Comparison of ENCODE assay signal across 28 cellular contexts in the genomic region with DNA sequence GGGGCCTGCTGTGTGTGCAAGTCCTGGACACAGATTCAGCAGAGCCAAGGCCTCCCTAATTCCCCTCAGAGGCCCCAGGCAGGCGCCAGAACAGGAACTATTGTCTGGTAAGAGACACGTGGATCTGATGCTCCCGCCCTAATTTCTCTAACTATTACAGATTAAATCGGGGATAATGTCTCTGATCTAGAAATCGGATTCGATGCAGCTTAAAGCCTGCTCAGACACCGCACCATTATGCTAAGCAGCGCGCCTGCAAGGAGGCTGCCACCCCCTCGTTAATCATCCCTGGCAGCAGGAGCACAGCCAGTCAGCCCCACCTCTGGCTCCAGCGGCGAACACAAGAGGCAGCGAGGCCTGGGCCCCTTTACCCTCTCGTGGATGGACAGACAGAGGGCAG.
DNase-seq lines count a peak whose midpoint lies in the region; ATAC-seq and TF ChIP-seq lines count a peak whose summit lies in the region.
"Had no signal": no experiment of that assay in that cellular context is flagged by ENCODE, and none has a peak within 500 bp of the region (broad histone marks: within the 10 kb centered on the region; RNA-seq: fewer than 3 reads in every experiment).

No MANE protein-coding gene starts in this region.

- H3K4me2 ChIP-seq in H9 (ENCODE audit: insufficient read depth, insufficient read length, low read length), result no peak overlapping the region

- no peak for ATAC-seq in HG03045 (IDR thresholded peaks at IDR 0.05; ENCODE audit: unreplicated experiment)
- ATAC-seq: GM12878; PC-3; Right ventricle myocardium inferior; stimulated activated memory B cell treated with anti-CD40 and anti-IgM and Interleukin-4, amounts not matched to agents 10 μg/mL and 1 μg/mL and 100 μg/mL, for 72 hours; upper lobe of right lung had no signal

- no peaks in the 10 kb centered on the region for H3K4me1 ChIP-seq in H9 (ENCODE audit: insufficient read depth, low read length)
- no peaks in the 10 kb centered on the region for H3K4me1 ChIP-seq in effector memory CD4-positive, alpha-beta T cell (ENCODE audit: control insufficient read depth, insufficient read depth, low read length, poor library complexity, severe bottlenecking)
- H3K4me1 ChIP-seq: esophagus squamous epithelium, upper lobe of right lung had no signal

- no peak for TF ChIP-seq CTCF in H9 (conservative IDR thresholded peaks at IDR 0.05)

- H4K8ac ChIP-seq in H9 (replicated peaks; ENCODE audit: insufficient read length, low read depth, low read length), result no peak overlapping the region

- 0 out of 2 replicates have a peak overlapping the region, but pooled peaks have one; percentile 20 for H3K14ac ChIP-seq in H9 (ENCODE audit: insufficient read depth, low read length)

- no peak overlapping the region for H2BK5ac ChIP-seq in H9 (ENCODE audit: insufficient read length, low read length)

- no CpG with 5 or more reads among the region's 14 CpGs for WGBS in H9 (ENCODE audit: extremely low coverage, insufficient read length, low lambda C conversion rate)

- H4K5ac ChIP-seq in H9 (ENCODE audit: insufficient read length, low read depth, low read length), result no peak overlapping the region

- H3K9me3 ChIP-seq in H9 (ENCODE audit: control insufficient read depth, low read depth, low read length), result no peaks in the 10 kb centered on the region
- no peaks in the 10 kb centered on the region for H3K9me3 ChIP-seq in effector memory CD4-positive, alpha-beta T cell (ENCODE audit: control insufficient read depth, low read length)
- H3K9me3 ChIP-seq: esophagus squamous epithelium, upper lobe of right lung had no signal

- H3K4ac ChIP-seq in H9 (ENCODE audit: low read depth, low read length), result no peak overlapping the region

- H2BK20ac ChIP-seq in H9 (ENCODE audit: low read depth, low read length, poor library complexity, severe bottlenecking), result no peak overlapping the region

- H3K23me2 ChIP-seq in H9 (ENCODE audit: insufficient read length, low read depth, low read length, poor library complexity, severe bottlenecking), result no peaks in the 10 kb centered on the region

- no peaks in the 10 kb centered on the region for H3K4me1 Mint-ChIP-seq in H9
- H3K4me1 Mint-ChIP-seq: activated naive CD4-positive, alpha-beta T cell treated with anti-CD3 and anti-CD28 coated beads, Interleukin-2, amount 10 ng/mL, durations not matched to agents 7 days and 5 days; CD14-positive monocyte; stimulated activated memory B cell treated with anti-CD40 and anti-IgM and Interleukin-4, amounts not matched to agents 10 μg/mL and 1 μg/mL and 100 μg/mL, for 72 hours had no signal

- H3K9me3 Mint-ChIP-seq in H9, result peaks cover 6 to 8% of the 10 kb centered on the region in 2 experiments; a peak in 4 of 5 replicates
- H3K9me3 Mint-ChIP-seq: activated naive CD4-positive, alpha-beta T cell treated with anti-CD3 and anti-CD28 coated beads, Interleukin-2, amount 10 ng/mL, durations not matched to agents 7 days and 5 days had no signal

- no peak overlapping the region for H3K9ac ChIP-seq in H9 (ENCODE audit: extremely low read depth, insufficient read length, low read length)

- no peaks in the 10 kb centered on the region for H3K36me3 ChIP-seq in effector memory CD4-positive, alpha-beta T cell (ENCODE audit: control insufficient read depth, insufficient read depth, low read length)
- H3K36me3 ChIP-seq: esophagus squamous epithelium, upper lobe of right lung had no signal

- H2BK15ac ChIP-seq in H9 (ENCODE audit: low read depth, low read length), result no peak overlapping the region

- H3K18ac ChIP-seq in H9 (ENCODE audit: insufficient read length, low read depth, low read length), result no peak overlapping the region

- peaks cover under 1 to 5% (median 3%) of the 10 kb centered on the region in 3 experiments; a peak in 4 of 7 replicates for H3K36me3 Mint-ChIP-seq in H9 (ENCODE audit: insufficient read depth in 1 of 3, low read depth in 3 of 3)
- H3K36me3 Mint-ChIP-seq: activated naive CD4-positive, alpha-beta T cell treated with anti-CD3 and anti-CD28 coated beads, Interleukin-2, amount 10 ng/mL, durations not matched to agents 7 days and 5 days; CD14-positive monocyte; stimulated activated memory B cell treated with anti-CD40 and anti-IgM and Interleukin-4, amounts not matched to agents 10 μg/mL and 1 μg/mL and 100 μg/mL, for 72 hours had no signal

- no peak for DNase-seq in H9
- peak; percentile 18 for DNase-seq in NCI-H2227 treated with DMSO at 0.1 percent for 48 hours (lab: John Stamatoyannopoulos, UW)
- peak in 45 of 61 donors; percentile 17 to 89 (median 51) for DNase-seq in caudate nucleus (lab: John Stamatoyannopoulos, UW)
- DNase-seq in putamen (ENCODE audit: low spot score), result peak; percentile 74
- DNase-seq in effector memory CD4-positive, alpha-beta T cell, result no peak
- no peak for DNase-seq in KBM-7
- DNase-seq: activated CD4-positive, alpha-beta T cell treated with anti-CD3 and anti-CD28 coated beads, Interleukin-2, amount 50 U/mL, for 4 hours; activated CD8-positive, alpha-beta memory T cell treated with anti-CD3 and anti-CD28 coated beads, Interleukin-2, amount 50 U/mL, for 48 hours; activated naive CD4-positive, alpha-beta T cell treated with anti-CD3 and anti-CD28 coated beads, Interleukin-2, amount 10 ng/mL, durations not matched to agents 7 days and 5 days; cortex of kidney; DMS 273 treated with DMSO at 0.1 percent for 48 hours; EL; esophagus squamous epithelium; foreskin melanocyte; mesenchymal stem cell; NCI-H2029; NCI-H446 treated with DMSO at 0.1 percent for 48 hours; NK-92 treated with Interleukin-12 subunit alpha and Interleukin-12 subunit beta, amount 100 ng/mL, for 24 hours; PC-3; stimulated activated CD4-positive, alpha-beta T cell treated with anti-CD3 and anti-CD28 coated beads, Interleukin-4, amount 100 ng/mL, for 4 hours; T1000; upper lobe of right lung had no signal

- no peak overlapping the region for H2BK120ac ChIP-seq in H9 (ENCODE audit: low read depth, low read length, poor library complexity, severe bottlenecking)

- H2AK5ac ChIP-seq in H9 (ENCODE audit: insufficient read length, low read length), result no peak overlapping the region

- in situ Hi-C loops in KBM-7 (cut with MboI; ENCODE audit: low pct_unique_long_range_greater_than_20kb, low sequenced_read_pairs), result no loop called here

- H4K20me1 ChIP-seq in H9 (ENCODE audit: control insufficient read depth, insufficient read depth, insufficient read length), result no peaks in the 10 kb centered on the region

- H3K27ac Mint-ChIP-seq in H9, result no peak overlapping the region
- H3K27ac Mint-ChIP-seq: activated naive CD4-positive, alpha-beta T cell treated with anti-CD3 and anti-CD28 coated beads, Interleukin-2, amount 10 ng/mL, durations not matched to agents 7 days and 5 days; CD14-positive monocyte; progenitor cell of endocrine pancreas; stimulated activated memory B cell treated with anti-CD40 and anti-IgM and Interleukin-4, amounts not matched to agents 10 μg/mL and 1 μg/mL and 100 μg/mL, for 72 hours had no signal

- no peak overlapping the region for H2AFZ ChIP-seq in H9 (ENCODE audit: low read length)

- H3K27me3 Mint-ChIP-seq in H9 (ENCODE audit: low read depth), result peaks cover 2% of the 10 kb centered on the region
- H3K27me3 Mint-ChIP-seq: activated naive CD4-positive, alpha-beta T cell treated with anti-CD3 and anti-CD28 coated beads, Interleukin-2, amount 10 ng/mL, durations not matched to agents 7 days and 5 days; progenitor cell of endocrine pancreas had no signal

- no peak overlapping the region for H3K23ac ChIP-seq in H9 (ENCODE audit: insufficient read length, low read depth, low read length)

- no peak overlapping the region for H2BK12ac ChIP-seq in H9 (ENCODE audit: insufficient read length, low read depth, low read length)

- no peaks in the 10 kb centered on the region for H3K79me2 ChIP-seq in H9 (ENCODE audit: insufficient read depth, low read length)

- H3K56ac ChIP-seq in H9 (ENCODE audit: insufficient read length, low read depth, low read length), result no peak overlapping the region

- H3K79me1 ChIP-seq in H9 (ENCODE audit: insufficient read depth, low read depth, low read length, poor library complexity, severe bottlenecking), result no peaks in the 10 kb centered on the region

- H3K27ac ChIP-seq in H9 (ENCODE audit: insufficient read length, low read depth, low read length) (no peak overlapping the region), caudate nucleus (ENCODE audit: low read depth, low read length) (peak overlapping the region; percentile 30)
- no peak overlapping the region for H3K27ac ChIP-seq in effector memory CD4-positive, alpha-beta T cell (ENCODE audit: insufficient read depth, low read length, poor library complexity, severe bottlenecking)
- H3K27ac ChIP-seq: esophagus squamous epithelium, upper lobe of right lung had no signal

- H4K91ac ChIP-seq in H9 (ENCODE audit: insufficient read length, low read depth, low read length), result no peak overlapping the region

- H3K27me3 ChIP-seq in H9 (ENCODE audit: insufficient read depth, low read length), result no peaks in the 10 kb centered on the region
- H3K27me3 ChIP-seq in effector memory CD4-positive, alpha-beta T cell (replicated peaks; ENCODE audit: control insufficient read depth, insufficient read depth, low read length, poor library complexity, severe bottlenecking), result no peaks in the 10 kb centered on the region
- H3K27me3 ChIP-seq: esophagus squamous epithelium, upper lobe of right lung had no signal

- H3K4me3 Mint-ChIP-seq in H9, result no peak overlapping the region
- H3K4me3 Mint-ChIP-seq: activated naive CD4-positive, alpha-beta T cell treated with anti-CD3 and anti-CD28 coated beads, Interleukin-2, amount 10 ng/mL, durations not matched to agents 7 days and 5 days; CD14-positive monocyte; stimulated activated memory B cell treated with anti-CD40 and anti-IgM and Interleukin-4, amounts not matched to agents 10 μg/mL and 1 μg/mL and 100 μg/mL, for 72 hours had no signal

- no peak overlapping the region for H3T11ph ChIP-seq in H9 (ENCODE audit: low read length)

- H3K4me3 ChIP-seq in effector memory CD4-positive, alpha-beta T cell (ENCODE audit: insufficient read depth, low read depth, low read length, poor library complexity, severe bottlenecking), result no peak overlapping the region
- H3K4me3 ChIP-seq: esophagus squamous epithelium, GM12878, upper lobe of right lung had no signal

Comparison
In these comparisons a context has a peak if more than half of its experiments do, and no peak if none do; other contexts are left out.
1. DNase-seq: peak in NCI-H2227 treated with DMSO at 0.1 percent for 48 hours (single experiment), caudate nucleus (45 of 61) and putamen (single experiment); none in H9 (single experiment), effector memory CD4-positive, alpha-beta T cell (0 of 3) and KBM-7 (single experiment).